Comparison of ENCODE assay signal across 19 cellular contexts in genomic region chr1:90879281-90879680, GRCh38.
A peak's percentile ranks its signal among the peaks of the same experiment; 100 is the strongest.
DNase-seq lines count a peak whose midpoint lies in the region; ATAC-seq, FAIRE-seq and TF ChIP-seq lines count a peak whose summit lies in the region.
"Had no signal": no experiment of that assay in that cellular context is flagged by ENCODE, and none has a peak within 500 bp of the region (broad histone marks: within the 10 kb centered on the region; RNA-seq: fewer than 3 reads in every experiment).

No MANE protein-coding gene starts in this region.

- no peaks in the 10 kb centered on the region for H4K20me1 ChIP-seq in GM12878 (ENCODE audit: control insufficient read depth, insufficient read depth)

- H3K9ac ChIP-seq in GM12878 (ENCODE audit: control insufficient read depth, insufficient read depth, low read length), result no peak overlapping the region

- TF ChIP-seq CTCF in GM12878 (IDR thresholded peaks at IDR 0.05 in 2 of 3, conservative IDR thresholded peaks at IDR 0.05 in 1 of 3; ENCODE audit: control insufficient read depth in 2 of 3, extremely low read depth in 1 of 3, insufficient read depth in 1 of 3, low read depth in 3 of 3, low read length in 3 of 3), result no peak
- no peak for TF ChIP-seq CTCF in body of pancreas (IDR thresholded peaks at IDR 0.05)

- WGBS in GM12878 (ENCODE audit: insufficient coverage, insufficient replicate concordance, low lambda C conversion rate, missing lambda C conversion rate), result 64% methylated on average over 1 of the region's 1 CpG
- WGBS in body of pancreas, 2 donors, result 84 to 89% methylated on average over 1 of the region's 1 CpG

- TF ChIP-seq POLR2A in GM12878 (IDR thresholded peaks at IDR 0.05; ENCODE audit: low read depth, low read length) (no peak), body of pancreas (IDR thresholded peaks at IDR 0.05) (no peak)

- POLR2A ChIA-PET in GM12878 (lab: Charles Lee), result no interaction called here

- intact Hi-C loops in GM12878 (cut with micrococcal nuclease; ENCODE audit: unreplicated experiment) (no loop called here), body of pancreas (cut with DNase I) (no loop called here)

- peaks cover 2% of the 10 kb centered on the region; the same call in 2 of the 3 replicates for H3K9me3 ChIP-seq in GM12878 (replicated peaks; ENCODE audit: control insufficient read depth, insufficient read depth, low read length)
- peaks cover 0 to 5% (median 0%) of the 10 kb centered on the region in 3 donors for H3K9me3 ChIP-seq in body of pancreas

- DNase-seq in A172 (ENCODE audit: low spot score) (peak; percentile 2), ELR (ENCODE audit: low read depth) (peak; percentile 39), NCI-H2029 (lab: John Stamatoyannopoulos, UW) (peak; percentile 18), GM12878 (ENCODE audit: low read depth, low spot score) (no peak), body of pancreas (no peak), NCI-H128 (lab: John Stamatoyannopoulos, UW; ENCODE audit: unreplicated experiment) (no peak), left lobe of liver (ENCODE audit: low spot score) (no peak)
- DNase-seq: activated CD4-positive, CD25-positive, alpha-beta regulatory T cell; activated gamma-delta T cell; anterior cingulate cortex; dermis blood vessel endothelial cell; NCI-H446 treated with DMSO at 0.1 percent for 48 hours; posterior cingulate gyrus; SW 1271 had no signal

- H3K4me2 ChIP-seq in GM12878 (ENCODE audit: control insufficient read depth, insufficient read depth), result no peak overlapping the region

- H3K36me3 ChIP-seq in GM12878 (ENCODE audit: control insufficient read depth in 2 of 2, insufficient read depth in 2 of 2, low read length in 1 of 2) (no peaks in the 10 kb centered on the region), body of pancreas (replicated peaks in 1 of 2; ENCODE audit: insufficient read depth in 1 of 2, low read depth in 2 of 2) (no peaks in the 10 kb centered on the region)
- H3K36me3 ChIP-seq: esophagus muscularis mucosa, vagina had no signal

- RAD21 ChIA-PET in GM12878 (lab: Charles Lee; ENCODE audit: unreplicated experiment), result no interaction called here

- no peak overlapping the region for H2AFZ ChIP-seq in GM12878 (ENCODE audit: control insufficient read depth, low read depth, low read length)

- SMC1A ChIA-PET in GM12878 (lab: Charles Lee; ENCODE audit: uncharacterized antibody, unreplicated experiment), result no interaction called here

- ATAC-seq in GM12878 (no peak), body of pancreas (no peak), HG03439 (IDR thresholded peaks at IDR 0.05; ENCODE audit: unreplicated experiment) (no peak), left lobe of liver (no peak)
- ATAC-seq: naive thymus-derived CD4-positive, alpha-beta T cell had no signal

- no peak for TF ChIP-seq RAD21 in GM12878 (IDR thresholded peaks at IDR 0.05; ENCODE audit: insufficient read depth, low read depth, low read length)

- H3K4me3 ChIP-seq in GM12878 (no peak overlapping the region), body of pancreas (no peak overlapping the region)
- H3K4me3 ChIP-seq: esophagus muscularis mucosa, vagina had no signal

- H3K4me1 ChIP-seq in GM12878 (ENCODE audit: control insufficient read depth, insufficient read depth, low read length), result no peaks in the 10 kb centered on the region
- no peaks in the 10 kb centered on the region for H3K4me1 ChIP-seq in body of pancreas
- H3K4me1 ChIP-seq: esophagus muscularis mucosa, vagina had no signal

- H3K27me3 ChIP-seq in GM12878 (replicated peaks in 1 of 2; ENCODE audit: control insufficient read depth in 2 of 2, insufficient read depth in 2 of 2, low read length in 1 of 2) (no peaks in the 10 kb centered on the region), body of pancreas (no peaks in the 10 kb centered on the region)
- H3K27me3 ChIP-seq: esophagus muscularis mucosa, vagina had no signal

- CTCF ChIA-PET in GM12878 (lab: Yijun Ruan, JAX), result interaction anchor here (0.9 kb wide), 1 partner anchor 11 kb away, joined by 3 read pairs; no protein-coding TSS in a partner anchor

- no peak for FAIRE-seq in GM12878 (lab: Jason Lieb, UNC)
- FAIRE-seq: RCC 7860 had no signal

- no peak overlapping the region for H3K27ac ChIP-seq in GM12878 (ENCODE audit: control insufficient read depth, insufficient read depth)
- H3K27ac ChIP-seq in body of pancreas, result no peak overlapping the region
- H3K27ac ChIP-seq: esophagus muscularis mucosa, vagina had no signal

- no peak for TF ChIP-seq EP300 in GM12878 (IDR thresholded peaks at IDR 0.05; ENCODE audit: borderline replicate concordance in 1 of 2, control insufficient read depth in 1 of 2, low read depth in 2 of 2, low read length in 2 of 2)

- no TSS peak for BruUV-seq in GM12878 (replicated peaks; lab: Mats Ljungman, UMichigan)

- H3K79me2 ChIP-seq in GM12878 (ENCODE audit: control insufficient read depth, insufficient read depth, low read length), result no peaks in the 10 kb centered on the region

- in situ Hi-C loops in GM12878 (cut with MboI), result no loop called here

TF ChIP-seq in GM12878, 131 proteins besides CTCF, POLR2A, EP300 and RAD21:
- TF ChIP-seq CBX5 (IDR thresholded peaks at IDR 0.05; ENCODE audit: low read depth) (peak; percentile 95), NR2F1 (conservative IDR thresholded peaks at IDR 0.05) (peak; percentile 49), ZBED1 (IDR thresholded peaks at IDR 0.05; ENCODE audit: borderline replicate concordance) (no peak), CEBPZ (IDR thresholded peaks at IDR 0.05; ENCODE audit: low read depth, low read length) (no peak)

Comparison
In these comparisons a context has a peak if more than half of its experiments do, and no peak if none do; other contexts are left out.
1. DNase-seq: peak in A172 (single experiment), ELR (single experiment) and NCI-H2029 (single experiment); none in GM12878 (single experiment), body of pancreas (0 of 4), NCI-H128 (single experiment) and left lobe of liver (single experiment).